ENCODE assay signal across 1 cellular context in the genomic region with DNA sequence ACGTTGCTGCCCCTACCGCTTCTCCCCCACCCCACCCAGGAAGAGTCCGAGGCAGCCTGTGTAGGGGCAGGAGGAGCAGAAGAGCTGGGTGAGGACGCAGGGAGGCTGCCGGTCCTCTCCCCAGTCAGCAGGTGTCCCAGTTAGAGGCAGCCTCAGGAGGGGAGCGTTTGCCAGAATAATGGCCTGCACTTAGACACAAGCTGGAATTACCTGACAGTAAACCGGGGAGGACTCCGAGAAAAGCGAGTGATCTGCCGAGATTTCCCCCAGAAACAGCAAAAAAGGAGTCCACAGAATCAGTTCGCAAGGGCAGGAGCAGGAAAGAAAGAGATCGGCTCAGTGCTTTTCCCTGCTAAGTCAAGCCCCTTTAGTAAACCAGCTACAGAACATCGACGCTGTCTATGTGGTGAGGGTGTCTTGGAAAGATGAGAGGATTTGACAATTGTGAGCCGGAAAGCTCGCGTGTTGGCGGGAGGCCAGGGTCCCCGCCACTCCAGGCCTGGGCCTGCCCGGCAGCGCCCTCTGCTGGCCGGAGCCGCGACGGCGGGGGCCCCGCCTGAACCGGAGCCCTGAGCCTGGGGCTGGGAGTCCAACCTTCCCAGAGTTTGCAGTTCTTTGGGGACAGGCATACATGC.
A peak's percentile ranks its signal among the peaks of the same experiment; 100 is the strongest.
TF ChIP-seq lines count a peak whose summit lies in the region.

No MANE protein-coding gene starts in this region.

TF ChIP-seq in HepG2, 621 proteins besides CTCF, POLR2A, EP300 and RAD21 (continued from another document and continues in another):
- TF ChIP-seq, protein P1, sequence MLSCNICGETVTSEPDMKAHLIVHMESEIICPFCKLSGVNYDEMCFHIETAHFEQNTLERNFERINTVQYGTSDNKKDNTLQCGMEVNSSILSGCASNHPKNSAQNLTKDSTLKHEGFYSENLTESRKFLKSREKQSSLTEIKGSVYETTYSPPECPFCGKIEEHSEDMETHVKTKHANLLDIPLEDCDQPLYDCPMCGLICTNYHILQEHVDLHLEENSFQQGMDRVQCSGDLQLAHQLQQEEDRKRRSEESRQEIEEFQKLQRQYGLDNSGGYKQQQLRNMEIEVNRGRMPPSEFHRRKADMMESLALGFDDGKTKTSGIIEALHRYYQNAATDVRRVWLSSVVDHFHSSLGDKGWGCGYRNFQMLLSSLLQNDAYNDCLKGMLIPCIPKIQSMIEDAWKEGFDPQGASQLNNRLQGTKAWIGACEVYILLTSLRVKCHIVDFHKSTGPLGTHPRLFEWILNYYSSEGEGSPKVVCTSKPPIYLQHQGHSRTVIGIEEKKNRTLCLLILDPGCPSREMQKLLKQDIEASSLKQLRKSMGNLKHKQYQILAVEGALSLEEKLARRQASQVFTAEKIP (CRISPR knock-in tag; IDR thresholded peaks at IDR 0.05; ENCODE audit: borderline replicate concordance) = no peak
- TF ChIP-seq TBL1XR1 (IDR thresholded peaks at IDR 0.05; ENCODE audit: borderline replicate concordance, low read length, partially characterized antibody) = no peak
- TF ChIP-seq ZNF468 (CRISPR knock-in tag; IDR thresholded peaks at IDR 0.05) = no peak
- no peak; the same call in 1 of the 2 replicates for TF ChIP-seq ARHGAP35 (CRISPR knock-in tag; IDR thresholded peaks at IDR 0.05; ENCODE audit: borderline replicate concordance)
- TF ChIP-seq ZNF34 (CRISPR knock-in tag; IDR thresholded peaks at IDR 0.05; ENCODE audit: borderline replicate concordance) = 0 out of 2 replicates have a peak, but pooled peaks have one; percentile 50
- TF ChIP-seq FOXM1 (CRISPR knock-in tag; IDR thresholded peaks at IDR 0.05) = no peak
- TF ChIP-seq ZNF207 (IDR thresholded peaks at IDR 0.05; ENCODE audit: borderline replicate concordance) = no peak
- peak; percentile 37; the same call in 1 of the 2 replicates for TF ChIP-seq MXD3 (CRISPR knock-in tag; IDR thresholded peaks at IDR 0.05)
- TF ChIP-seq ZNF441 (CRISPR knock-in tag; IDR thresholded peaks at IDR 0.05; ENCODE audit: borderline replicate concordance) = 0 out of 2 replicates have a peak, but pooled peaks have one; percentile 47
- no peak for TF ChIP-seq NCOA5 (CRISPR knock-in tag; IDR thresholded peaks at IDR 0.05)
- no peak for TF ChIP-seq ONECUT2 (CRISPR knock-in tag; IDR thresholded peaks at IDR 0.05)
- TF ChIP-seq, protein P2, sequence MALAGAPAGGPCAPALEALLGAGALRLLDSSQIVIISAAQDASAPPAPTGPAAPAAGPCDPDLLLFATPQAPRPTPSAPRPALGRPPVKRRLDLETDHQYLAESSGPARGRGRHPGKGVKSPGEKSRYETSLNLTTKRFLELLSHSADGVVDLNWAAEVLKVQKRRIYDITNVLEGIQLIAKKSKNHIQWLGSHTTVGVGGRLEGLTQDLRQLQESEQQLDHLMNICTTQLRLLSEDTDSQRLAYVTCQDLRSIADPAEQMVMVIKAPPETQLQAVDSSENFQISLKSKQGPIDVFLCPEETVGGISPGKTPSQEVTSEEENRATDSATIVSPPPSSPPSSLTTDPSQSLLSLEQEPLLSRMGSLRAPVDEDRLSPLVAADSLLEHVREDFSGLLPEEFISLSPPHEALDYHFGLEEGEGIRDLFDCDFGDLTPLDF (CRISPR knock-in tag; IDR thresholded peaks at IDR 0.05) = no peak
- no peak for TF ChIP-seq ZNF367 (CRISPR knock-in tag; IDR thresholded peaks at IDR 0.05; ENCODE audit: borderline replicate concordance)
- no peak for TF ChIP-seq ZNF513 (CRISPR knock-in tag; conservative IDR thresholded peaks at IDR 0.05)
- 0 out of 2 replicates have a peak, but pooled peaks have one; percentile 75 for TF ChIP-seq ZNF704 (CRISPR knock-in tag; IDR thresholded peaks at IDR 0.05; ENCODE audit: borderline replicate concordance)
- no peak for TF ChIP-seq STAT5B (CRISPR knock-in tag; IDR thresholded peaks at IDR 0.05)
- TF ChIP-seq REXO4 (CRISPR knock-in tag; IDR thresholded peaks at IDR 0.05; ENCODE audit: borderline replicate concordance) = no peak
- TF ChIP-seq ZNF354B (CRISPR knock-in tag; IDR thresholded peaks at IDR 0.05) = no peak
- TF ChIP-seq, protein P3, sequence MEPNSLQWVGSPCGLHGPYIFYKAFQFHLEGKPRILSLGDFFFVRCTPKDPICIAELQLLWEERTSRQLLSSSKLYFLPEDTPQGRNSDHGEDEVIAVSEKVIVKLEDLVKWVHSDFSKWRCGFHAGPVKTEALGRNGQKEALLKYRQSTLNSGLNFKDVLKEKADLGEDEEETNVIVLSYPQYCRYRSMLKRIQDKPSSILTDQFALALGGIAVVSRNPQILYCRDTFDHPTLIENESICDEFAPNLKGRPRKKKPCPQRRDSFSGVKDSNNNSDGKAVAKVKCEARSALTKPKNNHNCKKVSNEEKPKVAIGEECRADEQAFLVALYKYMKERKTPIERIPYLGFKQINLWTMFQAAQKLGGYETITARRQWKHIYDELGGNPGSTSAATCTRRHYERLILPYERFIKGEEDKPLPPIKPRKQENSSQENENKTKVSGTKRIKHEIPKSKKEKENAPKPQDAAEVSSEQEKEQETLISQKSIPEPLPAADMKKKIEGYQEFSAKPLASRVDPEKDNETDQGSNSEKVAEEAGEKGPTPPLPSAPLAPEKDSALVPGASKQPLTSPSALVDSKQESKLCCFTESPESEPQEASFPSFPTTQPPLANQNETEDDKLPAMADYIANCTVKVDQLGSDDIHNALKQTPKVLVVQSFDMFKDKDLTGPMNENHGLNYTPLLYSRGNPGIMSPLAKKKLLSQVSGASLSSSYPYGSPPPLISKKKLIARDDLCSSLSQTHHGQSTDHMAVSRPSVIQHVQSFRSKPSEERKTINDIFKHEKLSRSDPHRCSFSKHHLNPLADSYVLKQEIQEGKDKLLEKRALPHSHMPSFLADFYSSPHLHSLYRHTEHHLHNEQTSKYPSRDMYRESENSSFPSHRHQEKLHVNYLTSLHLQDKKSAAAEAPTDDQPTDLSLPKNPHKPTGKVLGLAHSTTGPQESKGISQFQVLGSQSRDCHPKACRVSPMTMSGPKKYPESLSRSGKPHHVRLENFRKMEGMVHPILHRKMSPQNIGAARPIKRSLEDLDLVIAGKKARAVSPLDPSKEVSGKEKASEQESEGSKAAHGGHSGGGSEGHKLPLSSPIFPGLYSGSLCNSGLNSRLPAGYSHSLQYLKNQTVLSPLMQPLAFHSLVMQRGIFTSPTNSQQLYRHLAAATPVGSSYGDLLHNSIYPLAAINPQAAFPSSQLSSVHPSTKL (CRISPR knock-in tag; IDR thresholded peaks at IDR 0.05) = peak; percentile 76
- no peak for TF ChIP-seq PAWR (CRISPR knock-in tag; IDR thresholded peaks at IDR 0.05; ENCODE audit: borderline replicate concordance)
- TF ChIP-seq CHCHD3 (CRISPR knock-in tag; IDR thresholded peaks at IDR 0.05) = no peak
- no peak for TF ChIP-seq NFE2L1 (CRISPR knock-in tag; IDR thresholded peaks at IDR 0.05; ENCODE audit: borderline replicate concordance)
- TF ChIP-seq, protein P4, sequence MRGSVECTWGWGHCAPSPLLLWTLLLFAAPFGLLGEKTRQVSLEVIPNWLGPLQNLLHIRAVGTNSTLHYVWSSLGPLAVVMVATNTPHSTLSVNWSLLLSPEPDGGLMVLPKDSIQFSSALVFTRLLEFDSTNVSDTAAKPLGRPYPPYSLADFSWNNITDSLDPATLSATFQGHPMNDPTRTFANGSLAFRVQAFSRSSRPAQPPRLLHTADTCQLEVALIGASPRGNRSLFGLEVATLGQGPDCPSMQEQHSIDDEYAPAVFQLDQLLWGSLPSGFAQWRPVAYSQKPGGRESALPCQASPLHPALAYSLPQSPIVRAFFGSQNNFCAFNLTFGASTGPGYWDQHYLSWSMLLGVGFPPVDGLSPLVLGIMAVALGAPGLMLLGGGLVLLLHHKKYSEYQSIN (CRISPR knock-in tag; IDR thresholded peaks at IDR 0.05; ENCODE audit: borderline replicate concordance) = no peak
- no peak for TF ChIP-seq FOXO1 (CRISPR knock-in tag; IDR thresholded peaks at IDR 0.05)
- TF ChIP-seq PAX8 (CRISPR knock-in tag; IDR thresholded peaks at IDR 0.05; ENCODE audit: borderline replicate concordance) = 0 out of 2 replicates have a peak, but pooled peaks have one; percentile 59
- no peak for TF ChIP-seq ZMAT5 (CRISPR knock-in tag; IDR thresholded peaks at IDR 0.05; ENCODE audit: borderline replicate concordance, low read depth)
- TF ChIP-seq ZNF619 (CRISPR knock-in tag; IDR thresholded peaks at IDR 0.05) = 0 out of 2 replicates have a peak, but pooled peaks have one; percentile 78
- TF ChIP-seq SOX6 (IDR thresholded peaks at IDR 0.05) = no peak
- TF ChIP-seq SOX6 (CRISPR knock-in tag; IDR thresholded peaks at IDR 0.05) = peak; percentile 73; the same call in 1 of the 2 replicates
- no peak for TF ChIP-seq MLLT10 (CRISPR knock-in tag; IDR thresholded peaks at IDR 0.05)
- no peak for TF ChIP-seq MATR3 (CRISPR knock-in tag; IDR thresholded peaks at IDR 0.05)
- TF ChIP-seq RBM39 (IDR thresholded peaks at IDR 0.05; ENCODE audit: low read depth, low read length, poor library complexity, severe bottlenecking) = peak; percentile 46
- TF ChIP-seq, protein P5, sequence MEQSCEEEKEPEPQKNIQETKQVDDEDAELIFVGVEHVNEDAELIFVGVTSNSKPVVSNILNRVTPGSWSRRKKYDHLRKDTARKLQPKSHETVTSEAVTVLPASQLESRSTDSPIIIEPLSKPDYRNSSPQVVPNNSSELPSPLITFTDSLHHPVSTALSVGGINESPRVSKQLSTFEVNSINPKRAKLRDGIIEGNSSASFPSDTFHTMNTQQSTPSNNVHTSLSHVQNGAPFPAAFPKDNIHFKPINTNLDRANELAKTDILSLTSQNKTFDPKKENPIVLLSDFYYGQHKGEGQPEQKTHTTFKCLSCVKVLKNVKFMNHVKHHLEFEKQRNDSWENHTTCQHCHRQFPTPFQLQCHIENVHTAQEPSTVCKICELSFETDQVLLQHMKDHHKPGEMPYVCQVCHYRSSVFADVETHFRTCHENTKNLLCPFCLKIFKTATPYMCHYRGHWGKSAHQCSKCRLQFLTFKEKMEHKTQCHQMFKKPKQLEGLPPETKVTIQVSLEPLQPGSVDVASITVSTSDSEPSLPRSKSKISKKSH (CRISPR knock-in tag; IDR thresholded peaks at IDR 0.05; ENCODE audit: borderline replicate concordance) = no peak; the same call in 1 of the 2 replicates
- peak; percentile 85; the same call in 1 of the 2 replicates for TF ChIP-seq ZNF510 (CRISPR knock-in tag; IDR thresholded peaks at IDR 0.05; ENCODE audit: low read depth)
- TF ChIP-seq ZBTB3 (CRISPR knock-in tag; IDR thresholded peaks at IDR 0.05; ENCODE audit: borderline replicate concordance, low read depth) = no peak
- TF ChIP-seq, protein P6, sequence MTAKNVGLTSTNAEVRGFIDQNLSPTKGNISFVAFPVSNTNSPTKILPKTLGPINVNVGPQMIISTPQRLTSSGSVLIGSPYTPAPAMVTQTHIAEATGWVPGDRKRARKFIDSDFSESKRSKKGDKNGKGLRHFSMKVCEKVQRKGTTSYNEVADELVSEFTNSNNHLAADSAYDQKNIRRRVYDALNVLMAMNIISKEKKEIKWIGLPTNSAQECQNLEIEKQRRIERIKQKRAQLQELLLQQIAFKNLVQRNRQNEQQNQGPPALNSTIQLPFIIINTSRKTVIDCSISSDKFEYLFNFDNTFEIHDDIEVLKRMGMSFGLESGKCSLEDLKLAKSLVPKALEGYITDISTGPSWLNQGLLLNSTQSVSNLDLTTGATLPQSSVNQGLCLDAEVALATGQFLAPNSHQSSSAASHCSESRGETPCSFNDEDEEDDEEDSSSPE (CRISPR knock-in tag; IDR thresholded peaks at IDR 0.05) = peak; percentile 67
- TF ChIP-seq KAT7 (CRISPR knock-in tag; IDR thresholded peaks at IDR 0.05; ENCODE audit: borderline replicate concordance) = peak; percentile 68; the same call in 1 of the 2 replicates
- TF ChIP-seq HOXA5 (CRISPR knock-in tag; IDR thresholded peaks at IDR 0.05) = peak; percentile 88; the same call in 1 of the 2 replicates
- no peak for TF ChIP-seq HIVEP1 (CRISPR knock-in tag; IDR thresholded peaks at IDR 0.05)
- TF ChIP-seq PLSCR1 (CRISPR knock-in tag; IDR thresholded peaks at IDR 0.05; ENCODE audit: borderline replicate concordance) = no peak
- TF ChIP-seq, protein P7, sequence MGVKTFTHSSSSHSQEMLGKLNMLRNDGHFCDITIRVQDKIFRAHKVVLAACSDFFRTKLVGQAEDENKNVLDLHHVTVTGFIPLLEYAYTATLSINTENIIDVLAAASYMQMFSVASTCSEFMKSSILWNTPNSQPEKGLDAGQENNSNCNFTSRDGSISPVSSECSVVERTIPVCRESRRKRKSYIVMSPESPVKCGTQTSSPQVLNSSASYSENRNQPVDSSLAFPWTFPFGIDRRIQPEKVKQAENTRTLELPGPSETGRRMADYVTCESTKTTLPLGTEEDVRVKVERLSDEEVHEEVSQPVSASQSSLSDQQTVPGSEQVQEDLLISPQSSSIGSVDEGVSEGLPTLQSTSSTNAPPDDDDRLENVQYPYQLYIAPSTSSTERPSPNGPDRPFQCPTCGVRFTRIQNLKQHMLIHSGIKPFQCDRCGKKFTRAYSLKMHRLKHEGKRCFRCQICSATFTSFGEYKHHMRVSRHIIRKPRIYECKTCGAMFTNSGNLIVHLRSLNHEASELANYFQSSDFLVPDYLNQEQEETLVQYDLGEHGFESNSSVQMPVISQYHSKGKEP (CRISPR knock-in tag; IDR thresholded peaks at IDR 0.05) = no peak
- 0 out of 2 replicates have a peak, but pooled peaks have one; percentile 53 for TF ChIP-seq ZSCAN20 (CRISPR knock-in tag; IDR thresholded peaks at IDR 0.05; ENCODE audit: borderline replicate concordance)
